Comparison of ENCODE assay signal across 12 cellular contexts in genomic region chr3:15576475-15576874, GRCh38.
"Had no signal": no experiment of that assay in that cellular context is flagged by ENCODE, and none has a peak within 500 bp of the region (broad histone marks: within the 10 kb centered on the region; RNA-seq: fewer than 3 reads in every experiment).

No MANE protein-coding gene starts in this region.

- H3K9me3 ChIP-seq: left ventricle myocardium inferior, transverse colon had no signal

- H3K4me3 ChIP-seq: left ventricle myocardium inferior, transverse colon had no signal

- H3K4me1 ChIP-seq: transverse colon had no signal

- H3K27ac ChIP-seq: brain microvascular endothelial cell, left ventricle myocardium inferior, transverse colon had no signal

- H3K27me3 ChIP-seq: brain microvascular endothelial cell, transverse colon had no signal

- FAIRE-seq: small intestine had no signal

- ATAC-seq: activated naive CD4-positive, alpha-beta T cell treated with anti-CD3 and anti-CD28 coated beads, Interleukin-2, amount 50 U/mL, for 72 hours; right cardiac atrium had no signal

- DNase-seq: activated B cell treated with CpG ODN at 0.5 μM for 24 hours; activated CD4-positive, alpha-beta T cell treated with anti-CD3 and anti-CD28 coated beads, Interleukin-2, amount 50 U/mL, for 1 hour; activated effector memory CD4-positive, alpha-beta T cell treated with anti-CD3 and anti-CD28 coated beads, Interleukin-2, amount 50 U/mL, for 16 hours; brain microvascular endothelial cell; dermis blood vessel endothelial cell; kidney; left ventricle myocardium inferior; right cardiac atrium; small intestine; substantia nigra; transverse colon had no signal
